Comparison of ENCODE assay signal across 8 cellular contexts in the genomic region with DNA sequence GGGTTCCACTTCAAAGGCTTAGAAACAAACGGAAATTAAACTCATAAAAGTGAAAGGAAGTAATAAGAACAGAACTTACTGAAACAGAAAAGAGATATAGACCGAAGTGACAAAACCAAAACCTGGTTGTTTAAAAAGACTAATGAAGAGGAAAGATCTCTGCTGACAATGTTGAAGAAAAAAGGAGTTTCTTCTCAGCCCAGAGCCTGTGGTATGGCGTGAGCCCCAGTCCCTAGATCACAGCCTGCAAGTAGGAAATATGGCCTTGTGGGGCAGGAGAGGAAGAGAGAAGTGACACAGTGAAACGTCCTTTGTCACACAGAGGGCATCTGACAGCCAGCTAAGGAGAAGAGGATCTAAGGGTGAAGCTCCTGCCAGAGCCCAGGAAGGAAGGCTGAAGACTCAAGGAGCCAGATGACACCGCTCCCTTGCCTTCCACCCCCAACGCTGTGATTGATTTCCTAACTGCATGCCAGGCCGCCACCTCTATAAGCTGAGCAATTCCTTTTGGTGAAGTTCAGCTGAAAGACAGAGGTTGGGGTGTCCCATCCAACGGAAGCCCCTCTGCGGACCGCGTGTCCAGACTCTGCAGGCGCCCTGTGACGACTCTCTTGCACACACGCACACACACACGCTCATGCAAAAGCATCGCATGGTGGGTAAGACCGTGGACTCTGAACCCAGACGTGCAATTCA.
DNase-seq lines count a peak whose midpoint lies in the region; ATAC-seq and TF ChIP-seq lines count a peak whose summit lies in the region.
"Had no signal": no experiment of that assay in that cellular context is flagged by ENCODE, and none has a peak within 500 bp of the region (broad histone marks: within the 10 kb centered on the region; RNA-seq: fewer than 3 reads in every experiment).

No MANE protein-coding gene starts in this region.

- TF ChIP-seq POLR2A in body of pancreas (IDR thresholded peaks at IDR 0.05), result no peak

- WGBS in body of pancreas, 2 donors, result 73 to 89% methylated on average over 12 to 18 of the region's 18 CpGs

- H3K4me3 ChIP-seq in HL-60 (replicated peaks; ENCODE audit: insufficient read depth, low read length), result no peak overlapping the region
- H3K4me3 ChIP-seq in body of pancreas, result no peak overlapping the region
- H3K4me3 ChIP-seq: ovary had no signal

- intact Hi-C loops in body of pancreas (cut with DNase I), result no loop called here

- TF ChIP-seq CTCF in HL-60 (IDR thresholded peaks at IDR 0.05; ENCODE audit: insufficient read depth, low read length) (no peak), body of pancreas (IDR thresholded peaks at IDR 0.05) (no peak)

- H3K4me3 Mint-ChIP-seq in stimulated activated naive CD8-positive, alpha-beta T cell treated with anti-CD3 and anti-CD28 coated beads, Interleukin-15, Interleukin-2, amounts not matched to agents 100 ng/mL and 50 ng/mL, for 24 hours, result peak overlapping the region; percentile 77

- H3K27me3 Mint-ChIP-seq in stimulated activated naive CD8-positive, alpha-beta T cell treated with anti-CD3 and anti-CD28 coated beads, Interleukin-15, Interleukin-2, amounts not matched to agents 100 ng/mL and 50 ng/mL, for 24 hours, result no peaks in the 10 kb centered on the region

- peaks cover 8% of the 10 kb centered on the region for H3K36me3 Mint-ChIP-seq in stimulated activated naive CD8-positive, alpha-beta T cell treated with anti-CD3 and anti-CD28 coated beads, Interleukin-15, Interleukin-2, amounts not matched to agents 100 ng/mL and 50 ng/mL, for 24 hours (ENCODE audit: low read depth)

- peaks cover 7% of the 10 kb centered on the region for H3K9me3 Mint-ChIP-seq in stimulated activated naive CD8-positive, alpha-beta T cell treated with anti-CD3 and anti-CD28 coated beads, Interleukin-15, Interleukin-2, amounts not matched to agents 100 ng/mL and 50 ng/mL, for 24 hours

- no peaks in the 10 kb centered on the region for H3K9me3 ChIP-seq in body of pancreas

- ATAC-seq in GM21360 (IDR thresholded peaks at IDR 0.05; ENCODE audit: unreplicated experiment) (peak; percentile 52), body of pancreas (no peak)

- H3K27me3 ChIP-seq in HL-60 (ENCODE audit: insufficient read depth, poor library complexity, severe bottlenecking) (no peaks in the 10 kb centered on the region), body of pancreas (no peaks in the 10 kb centered on the region)
- H3K27me3 ChIP-seq: ovary had no signal

- DNase-seq in HL-60 (ENCODE audit: low read depth in 1 of 2, low spot score in 1 of 2) (peak in 1 of 2 experiments; percentile 86), body of pancreas (peak in 3 of 4 donors; percentile 2 to 41 (median 3)), nucleus accumbens (lab: John Stamatoyannopoulos, UW) (no peak), UCSD-AML1 (lab: John Stamatoyannopoulos, UW; ENCODE audit: unreplicated experiment) (no peak), NCI-H187 treated with DMSO at 0.1 percent for 48 hours (lab: John Stamatoyannopoulos, UW) (no peak)

- peak overlapping the region; percentile 79 for H3K27ac ChIP-seq in HL-60 (replicated peaks)
- no peak overlapping the region for H3K27ac ChIP-seq in body of pancreas
- H3K27ac ChIP-seq: ovary had no signal

- no peaks in the 10 kb centered on the region for H3K36me3 ChIP-seq in body of pancreas (replicated peaks in 1 of 2; ENCODE audit: insufficient read depth in 1 of 2, low read depth in 2 of 2)
- H3K36me3 ChIP-seq: ovary had no signal

- peak overlapping the region; percentile 87 for H3K27ac Mint-ChIP-seq in stimulated activated naive CD8-positive, alpha-beta T cell treated with anti-CD3 and anti-CD28 coated beads, Interleukin-15, Interleukin-2, amounts not matched to agents 100 ng/mL and 50 ng/mL, for 24 hours

- H3K4me1 ChIP-seq in body of pancreas, result peaks cover 7% of the 10 kb centered on the region

- peaks cover 96% of the 10 kb centered on the region for H3K4me1 Mint-ChIP-seq in stimulated activated naive CD8-positive, alpha-beta T cell treated with anti-CD3 and anti-CD28 coated beads, Interleukin-15, Interleukin-2, amounts not matched to agents 100 ng/mL and 50 ng/mL, for 24 hours (ENCODE audit: low read depth)

Comparison
In these comparisons a context has a peak if more than half of its experiments do, and no peak if none do; other contexts are left out.
1. DNase-seq: peak in body of pancreas (3 of 4); none in nucleus accumbens (0 of 56), UCSD-AML1 (single experiment) and NCI-H187 treated with DMSO at 0.1 percent for 48 hours (single experiment).